In genomic region chr7:143543288-143544038, GRCh38 we compare ENCODE assay signal across 2 cellular contexts. TPM values are rescaled to one million over a fixed set of nuclear protein-coding genes. Genes with fewer than 3 reads are reported as not detected.
"Had no signal": no experiment of that assay in that cellular context is flagged by ENCODE, and none has a peak within 500 bp of the region (broad histone marks: within the 10 kb centered on the region; RNA-seq: fewer than 3 reads in every experiment).

No MANE protein-coding gene starts in this region.

RNA-seq across cellular contexts. Expression of gene CTAGE15, which starts 28.1 kb away (rescaled TPM):
- total RNA-seq: thoracic aorta, vagina had no signal
